18 cellular contexts compared by ENCODE assay signal in genomic region chr10:77670817-77671443, GRCh38. TPM values are rescaled to one million over a fixed set of nuclear protein-coding genes. Genes with fewer than 3 reads are reported as not detected.
DNase-seq lines count a peak whose midpoint lies in the region; ATAC-seq and TF ChIP-seq lines count a peak whose summit lies in the region.
"Had no signal": no experiment of that assay in that cellular context is flagged by ENCODE, and none has a peak within 500 bp of the region (broad histone marks: within the 10 kb centered on the region; RNA-seq: fewer than 3 reads in every experiment).

No MANE protein-coding gene starts in this region.

- H3K4me3 ChIP-seq in OCI-LY3 (ENCODE audit: low read length) (no peak overlapping the region), endodermal cell (ENCODE audit: low read length) (no peak overlapping the region)
- H3K4me3 ChIP-seq: BLaER1, GM23248 had no signal

- no peak for DNase-seq in activated T-cell treated with anti-CD3 and anti-CD28 coated beads, Interleukin-2, amount 50 U/mL, for 72 hours
- DNase-seq in activated T-cell treated with anti-CD3 and anti-CD28 coated beads for 4 hours (no peak), endodermal cell (peak; percentile 30)
- DNase-seq: AML-193; Caco-2; CD8-positive, alpha-beta memory T cell; DMS53; GF-D8; GM23248; H9; HFFc6; KG1 had no signal

- no peak overlapping the region for H3K4me3 Mint-ChIP-seq in activated T-cell treated with anti-CD3 and anti-CD28 coated beads, Interleukin-2, amount 50 U/mL, for 72 hours
- H3K4me3 Mint-ChIP-seq in endodermal cell, result no peak overlapping the region
- H3K4me3 Mint-ChIP-seq: CD8-positive, alpha-beta memory T cell; H9; HFFc6 had no signal

- peaks cover 44% of the 10 kb centered on the region for H3K27me3 Mint-ChIP-seq in activated T-cell treated with anti-CD3 and anti-CD28 coated beads, Interleukin-2, amount 50 U/mL, for 72 hours (ENCODE audit: low read depth)
- peaks cover 20% of the 10 kb centered on the region for H3K27me3 Mint-ChIP-seq in endodermal cell (ENCODE audit: insufficient read depth)

- H3K27ac ChIP-seq in OCI-LY3 (ENCODE audit: low read length) (peak overlapping the region; percentile 100), endodermal cell (ENCODE audit: low read depth, low read length) (no peak overlapping the region)
- H3K27ac ChIP-seq: 22Rv1, BLaER1, GM23248 had no signal

- H3K79me2 ChIP-seq in OCI-LY3 (ENCODE audit: low read length), result peaks cover 50% of the 10 kb centered on the region

- H4K20me1 ChIP-seq in OCI-LY3 (ENCODE audit: insufficient read depth, low read length), result no peaks in the 10 kb centered on the region
- H4K20me1 ChIP-seq: BLaER1 had no signal

- ATAC-seq in activated T-cell treated with anti-CD3 and anti-CD28 coated beads, Interleukin-2, amount 50 U/mL, for 72 hours (replicated peaks in 1 of 2), result no peak
- ATAC-seq in GM18498 (IDR thresholded peaks at IDR 0.05; ENCODE audit: unreplicated experiment) (no peak), GM19455 (IDR thresholded peaks at IDR 0.05; ENCODE audit: unreplicated experiment) (no peak), GM18870 (IDR thresholded peaks at IDR 0.05; ENCODE audit: unreplicated experiment) (no peak)

- H3K4me1 Mint-ChIP-seq in activated T-cell treated with anti-CD3 and anti-CD28 coated beads, Interleukin-2, amount 50 U/mL, for 72 hours (ENCODE audit: low read depth), result no peaks in the 10 kb centered on the region
- H3K4me1 Mint-ChIP-seq in endodermal cell, result peaks cover 6% of the 10 kb centered on the region

- peaks cover 99% of the 10 kb centered on the region for H3K4me1 ChIP-seq in OCI-LY3 (ENCODE audit: low read length)
- no peaks in the 10 kb centered on the region for H3K4me1 ChIP-seq in endodermal cell (ENCODE audit: control insufficient read depth, insufficient read depth, low read length)
- H3K4me1 ChIP-seq: BLaER1, Caco-2 had no signal

- H3K27me3 ChIP-seq in OCI-LY3 (ENCODE audit: low read depth, low read length), result no peaks in the 10 kb centered on the region
- peaks cover 10% of the 10 kb centered on the region for H3K27me3 ChIP-seq in endodermal cell (ENCODE audit: control insufficient read depth, insufficient read depth, low read length, poor library complexity, severe bottlenecking)
- H3K27me3 ChIP-seq: BLaER1 had no signal

- TF ChIP-seq CTCF in OCI-LY3 (IDR thresholded peaks at IDR 0.05; ENCODE audit: low read depth, low read length) (no peak), endodermal cell (conservative IDR thresholded peaks at IDR 0.05) (no peak)

- H3K36me3 ChIP-seq in OCI-LY3 (replicated peaks; ENCODE audit: low read depth, low read length) (peaks cover 42% of the 10 kb centered on the region), endodermal cell (ENCODE audit: control insufficient read depth, insufficient read depth, low read length) (no peaks in the 10 kb centered on the region)
- H3K36me3 ChIP-seq: BLaER1 had no signal

- H3K9ac ChIP-seq in OCI-LY3 (ENCODE audit: low read length) (peak overlapping the region; percentile 86; the same call in 1 of the 2 replicates), endodermal cell (ENCODE audit: extremely low read depth, low read length, poor library complexity, severe bottlenecking) (no peak overlapping the region)
- H3K9ac ChIP-seq: BLaER1, GM23248 had no signal

- H2AFZ ChIP-seq in OCI-LY3 (ENCODE audit: low read depth, low read length), result no peak overlapping the region
- H2AFZ ChIP-seq: GM23248 had no signal

- no peaks in the 10 kb centered on the region for H3K9me3 Mint-ChIP-seq in activated T-cell treated with anti-CD3 and anti-CD28 coated beads, Interleukin-2, amount 50 U/mL, for 72 hours
- H3K9me3 Mint-ChIP-seq in endodermal cell, result no peaks in the 10 kb centered on the region
- H3K9me3 Mint-ChIP-seq: CD8-positive, alpha-beta memory T cell; H9; HFFc6 had no signal

- H3K4me2 ChIP-seq in OCI-LY3 (ENCODE audit: low read length), result no peak overlapping the region
- H3K4me2 ChIP-seq: BLaER1 had no signal

- no peaks in the 10 kb centered on the region for H3K9me3 ChIP-seq in OCI-LY3 (ENCODE audit: insufficient read depth, low read length)
- no peaks in the 10 kb centered on the region for H3K9me3 ChIP-seq in endodermal cell (ENCODE audit: control insufficient read depth, low read length)
- H3K9me3 ChIP-seq: BLaER1, Caco-2 had no signal

- peak overlapping the region; percentile 39 for H3K27ac Mint-ChIP-seq in activated T-cell treated with anti-CD3 and anti-CD28 coated beads, Interleukin-2, amount 50 U/mL, for 72 hours
- H3K27ac Mint-ChIP-seq in endodermal cell, result no peak overlapping the region
- H3K27ac Mint-ChIP-seq: H9, HFFc6 had no signal

- WGBS in endodermal cell (ENCODE audit: insufficient coverage in 1 of 2, insufficient read length in 1 of 2), 2 experiments, result 76 to 83% methylated on average over 5 of the region's 5 CpGs

- no peaks in the 10 kb centered on the region for H3K36me3 Mint-ChIP-seq in activated T-cell treated with anti-CD3 and anti-CD28 coated beads, Interleukin-2, amount 50 U/mL, for 72 hours (ENCODE audit: insufficient read depth in 2 of 2)
- H3K36me3 Mint-ChIP-seq in endodermal cell (ENCODE audit: low read depth), result no peaks in the 10 kb centered on the region
- H3K36me3 Mint-ChIP-seq: CD8-positive, alpha-beta memory T cell had no signal

RNA-seq across cellular contexts. Expression of gene KCNMA1, which starts 33.3 kb away (rescaled TPM):
- total RNA-seq in activated T-cell treated with anti-CD3 and anti-CD28 coated beads, Interleukin-2, amount 50 U/mL, for 72 hours, result 1 to 10 TPM in 1 of 2 donors, under 1 TPM in 1; 0.55 to 1.0 TPM
- 1 to 10 TPM in 1 of 2 donors, under 1 TPM in 1; 0.55 to 1.3 TPM for total RNA-seq in endodermal cell
- 2.7 TPM for polyA plus RNA-seq in endodermal cell (2013, experiment 1 of 2)
- polyA plus RNA-seq in endodermal cell (2013, experiment 2 of 2), result 1.7 TPM
- polyA plus RNA-seq: CD8-positive, alpha-beta memory T cell had no signal
